ENCODE assay signal across 19 cellular contexts in the genomic region with DNA sequence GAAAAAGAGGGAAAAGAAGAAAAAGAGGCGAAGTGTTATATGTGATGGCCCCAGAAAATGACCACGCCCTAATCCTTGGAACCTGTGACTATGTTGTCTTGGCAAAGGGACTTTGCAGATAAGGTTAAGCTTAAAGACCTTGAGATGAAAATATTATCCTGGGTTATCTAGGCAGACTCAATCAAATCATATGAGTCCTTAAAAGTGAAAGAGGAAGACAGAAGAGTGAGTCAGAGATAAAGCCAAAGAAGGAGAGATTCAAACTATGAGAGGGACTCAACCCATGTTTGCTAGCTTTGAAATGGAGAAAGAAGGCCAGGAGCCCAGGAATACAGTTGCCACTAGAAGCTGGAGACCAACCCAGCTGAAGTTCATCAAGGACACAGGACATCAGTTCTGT. TPM values are rescaled to one million over a fixed set of nuclear protein-coding genes. Genes with fewer than 3 reads are reported as not detected.
"Had no signal": no experiment of that assay in that cellular context is flagged by ENCODE, and none has a peak within 500 bp of the region (broad histone marks: within the 10 kb centered on the region; RNA-seq: fewer than 3 reads in every experiment).

No MANE protein-coding gene starts in this region.

- H3K4me1 ChIP-seq: colonic mucosa, heart right ventricle, left ventricle myocardium inferior, psoas muscle, right lobe of liver, spleen, testis had no signal

- ATAC-seq: activated CD8-positive, alpha-beta T cell treated with anti-CD3 and anti-CD28 coated beads, Interleukin-2, amount 10 ng/mL, durations not matched to agents 7 days and 5 days; activated naive CD8-positive, alpha-beta T cell treated with anti-CD3 and anti-CD28 coated beads, Interleukin-2, amount 50 U/mL, for 24 hours; heart right ventricle; psoas muscle; right lobe of liver had no signal

- H3K9me3 ChIP-seq: colonic mucosa, psoas muscle, right lobe of liver, testis had no signal

- H3K4me3 ChIP-seq: colonic mucosa, heart right ventricle, left ventricle myocardium inferior, psoas muscle, right lobe of liver, spleen, testis had no signal

- DNase-seq: activated CD4-positive, alpha-beta T cell treated with anti-CD3 and anti-CD28 coated beads for 4 hours; activated CD8-positive, alpha-beta memory T cell treated with anti-CD3 and anti-CD28 coated beads, Interleukin-2, amount 50 U/mL, for 48 hours; activated CD8-positive, alpha-beta T cell treated with anti-CD3 and anti-CD28 coated beads, Interleukin-2, amount 10 ng/mL, durations not matched to agents 7 days and 5 days; activated naive CD8-positive, alpha-beta T cell treated with anti-CD3 and anti-CD28 coated beads, Interleukin-2, amount 50 U/mL, for 24 hours; colonic mucosa; foreskin melanocyte; heart right ventricle; kidney; left ventricle myocardium inferior; mesenchymal stem cell; occipital lobe; psoas muscle; right lobe of liver; spleen; stimulated activated CD4-positive, alpha-beta T cell treated with anti-CD3 and anti-CD28 coated beads, Interleukin-1b, Interleukin-23, amount 100 ng/mL, for 48 hours; stimulated activated naive CD4-positive, alpha-beta T cell; testis; WERI-Rb-1 had no signal

- H3K36me3 ChIP-seq: colonic mucosa, heart right ventricle, left ventricle myocardium inferior, right lobe of liver, spleen, WERI-Rb-1 had no signal

- H3K27me3 ChIP-seq: colonic mucosa, right lobe of liver, testis had no signal

- H3K27ac ChIP-seq: colonic mucosa, heart right ventricle, left ventricle myocardium inferior, psoas muscle, right lobe of liver, spleen, testis, WERI-Rb-1 had no signal

RNA-seq across cellular contexts. Expression of gene RGS8, which starts 4.0 kb away (rescaled TPM):
- total RNA-seq: activated CD8-positive, alpha-beta T cell treated with anti-CD3 and anti-CD28 coated beads, Interleukin-2, amount 10 ng/mL, durations not matched to agents 7 days and 5 days; cardiac septum; colonic mucosa; kidney; psoas muscle; right lobe of liver had no signal
